ENCODE assay signal across 1 cellular context in genomic region chr12:120358412-120359158, GRCh38.
TF ChIP-seq lines count a peak whose summit lies in the region.

No MANE protein-coding gene starts in this region.

TF ChIP-seq in GM23338, 12 proteins besides CTCF, POLR2A, EP300 and RAD21 (continued from another document):
- TF ChIP-seq ZNF462 (CRISPR knock-in tag; IDR thresholded peaks at IDR 0.05) (no peak), EZH2phosphoT487 (IDR thresholded peaks at IDR 0.05; ENCODE audit: unreplicated experiment) (no peak), ETS1 (IDR thresholded peaks at IDR 0.05) (no peak), ZNF114 (CRISPR knock-in tag; IDR thresholded peaks at IDR 0.05) (no peak), REST (IDR thresholded peaks at IDR 0.05; ENCODE audit: unreplicated experiment) (no peak), JUNB (IDR thresholded peaks at IDR 0.05; ENCODE audit: unreplicated experiment) (no peak), EZH2 (IDR thresholded peaks at IDR 0.05; ENCODE audit: low read depth, unreplicated experiment) (no peak)
